16 cellular contexts compared by ENCODE assay signal in genomic region chr6:165920896-165921671, GRCh38.
"Had no signal": no experiment of that assay in that cellular context is flagged by ENCODE, and none has a peak within 500 bp of the region (broad histone marks: within the 10 kb centered on the region; RNA-seq: fewer than 3 reads in every experiment).

No MANE protein-coding gene starts in this region.

- DNase-seq: activated CD4-positive, alpha-beta T cell treated with anti-CD3 and anti-CD28 coated beads for 4 hours; activated CD8-positive, alpha-beta memory T cell treated with anti-CD3 and anti-CD28 coated beads, Interleukin-2, amount 50 U/mL, for 4 hours; activated CD8-positive, alpha-beta T cell treated with anti-CD3 and anti-CD28 coated beads, Interleukin-2, amount 10 ng/mL, durations not matched to agents 7 days and 5 days; activated naive CD8-positive, alpha-beta T cell treated with anti-CD3 and anti-CD28 coated beads, Interleukin-2, amount 10 ng/mL, durations not matched to agents 7 days and 5 days; activated T-cell treated with anti-CD3 and anti-CD28 coated beads, Interleukin-2, amount 50 U/mL, for 72 hours; anterior cingulate cortex; erythroblast; hippocampal formation; kidney; left lung; mammary epithelial cell; stimulated activated naive B cell treated with anti-CD40 and anti-IgM and Interleukin-4, amounts not matched to agents 10 μg/mL and 1 μg/mL and 100 μg/mL, for 72 hours; tibial artery; uterus had no signal

- H3K9me3 ChIP-seq: left lung, tibial artery, uterus had no signal

- H3K4me3 ChIP-seq: left lung, tibial artery, uterus had no signal

- H3K4me1 Mint-ChIP-seq: activated naive CD8-positive, alpha-beta T cell treated with anti-CD3 and anti-CD28 coated beads, Interleukin-2, amount 10 ng/mL, durations not matched to agents 7 days and 5 days; stimulated activated naive B cell treated with anti-CD40 and anti-IgM and Interleukin-4, amounts not matched to agents 10 μg/mL and 1 μg/mL and 100 μg/mL, for 72 hours had no signal

- H3K9me3 Mint-ChIP-seq: activated naive CD8-positive, alpha-beta T cell treated with anti-CD3 and anti-CD28 coated beads, Interleukin-2, amount 10 ng/mL, durations not matched to agents 7 days and 5 days; T-helper 1 cell treated with Interleukin-12 subunit alpha and Interleukin-12 subunit beta and Interleukin-4 antibody, amounts not matched to agents 30 μg/mL and 1 μg/mL, for 36 hours had no signal

- H3K79me2 ChIP-seq: parathyroid adenoma had no signal

- H3K27ac Mint-ChIP-seq: activated CD8-positive, alpha-beta T cell treated with anti-CD3 and anti-CD28 coated beads, Interleukin-2, amount 10 ng/mL, durations not matched to agents 7 days and 5 days; activated naive CD8-positive, alpha-beta T cell treated with anti-CD3 and anti-CD28 coated beads, Interleukin-2, amount 10 ng/mL, durations not matched to agents 7 days and 5 days; activated T-cell treated with anti-CD3 and anti-CD28 coated beads, Interleukin-2, amount 50 U/mL, for 72 hours; stimulated activated naive B cell treated with anti-CD40 and anti-IgM and Interleukin-4, amounts not matched to agents 10 μg/mL and 1 μg/mL and 100 μg/mL, for 72 hours; T-helper 1 cell treated with Interleukin-12 subunit alpha and Interleukin-12 subunit beta and Interleukin-4 antibody, amounts not matched to agents 30 μg/mL and 1 μg/mL, for 36 hours had no signal

- ATAC-seq: activated CD8-positive, alpha-beta T cell treated with anti-CD3 and anti-CD28 coated beads, Interleukin-2, amount 10 ng/mL, durations not matched to agents 7 days and 5 days; activated T-cell treated with anti-CD3 and anti-CD28 coated beads, Interleukin-2, amount 50 U/mL, for 72 hours; left lung; stimulated activated naive B cell treated with anti-CD40 and anti-IgM and Interleukin-4, amounts not matched to agents 10 μg/mL and 1 μg/mL and 100 μg/mL, for 72 hours had no signal

- H3K4me1 ChIP-seq: left lung, parathyroid adenoma, tibial artery, uterus had no signal

- H3K36me3 ChIP-seq: left lung, tibial artery, uterus had no signal

- H3K36me3 Mint-ChIP-seq: activated naive CD8-positive, alpha-beta T cell treated with anti-CD3 and anti-CD28 coated beads, Interleukin-2, amount 10 ng/mL, durations not matched to agents 7 days and 5 days; stimulated activated naive B cell treated with anti-CD40 and anti-IgM and Interleukin-4, amounts not matched to agents 10 μg/mL and 1 μg/mL and 100 μg/mL, for 72 hours had no signal

- H3K27ac ChIP-seq: left lung, parathyroid adenoma, tibial artery, uterus had no signal

- H3K4me3 Mint-ChIP-seq: activated CD8-positive, alpha-beta T cell treated with anti-CD3 and anti-CD28 coated beads, Interleukin-2, amount 10 ng/mL, durations not matched to agents 7 days and 5 days; activated naive CD8-positive, alpha-beta T cell treated with anti-CD3 and anti-CD28 coated beads, Interleukin-2, amount 10 ng/mL, durations not matched to agents 7 days and 5 days; activated T-cell treated with anti-CD3 and anti-CD28 coated beads, Interleukin-2, amount 50 U/mL, for 72 hours; stimulated activated naive B cell treated with anti-CD40 and anti-IgM and Interleukin-4, amounts not matched to agents 10 μg/mL and 1 μg/mL and 100 μg/mL, for 72 hours; T-helper 1 cell treated with Interleukin-12 subunit alpha and Interleukin-12 subunit beta and Interleukin-4 antibody, amounts not matched to agents 30 μg/mL and 1 μg/mL, for 36 hours had no signal

- H3K27me3 Mint-ChIP-seq: activated naive CD8-positive, alpha-beta T cell treated with anti-CD3 and anti-CD28 coated beads, Interleukin-2, amount 10 ng/mL, durations not matched to agents 7 days and 5 days had no signal

- H3K9ac ChIP-seq: parathyroid adenoma had no signal

- H3K27me3 ChIP-seq: left lung, tibial artery, uterus had no signal

- H2AFZ ChIP-seq: parathyroid adenoma had no signal
